In the genomic region with DNA sequence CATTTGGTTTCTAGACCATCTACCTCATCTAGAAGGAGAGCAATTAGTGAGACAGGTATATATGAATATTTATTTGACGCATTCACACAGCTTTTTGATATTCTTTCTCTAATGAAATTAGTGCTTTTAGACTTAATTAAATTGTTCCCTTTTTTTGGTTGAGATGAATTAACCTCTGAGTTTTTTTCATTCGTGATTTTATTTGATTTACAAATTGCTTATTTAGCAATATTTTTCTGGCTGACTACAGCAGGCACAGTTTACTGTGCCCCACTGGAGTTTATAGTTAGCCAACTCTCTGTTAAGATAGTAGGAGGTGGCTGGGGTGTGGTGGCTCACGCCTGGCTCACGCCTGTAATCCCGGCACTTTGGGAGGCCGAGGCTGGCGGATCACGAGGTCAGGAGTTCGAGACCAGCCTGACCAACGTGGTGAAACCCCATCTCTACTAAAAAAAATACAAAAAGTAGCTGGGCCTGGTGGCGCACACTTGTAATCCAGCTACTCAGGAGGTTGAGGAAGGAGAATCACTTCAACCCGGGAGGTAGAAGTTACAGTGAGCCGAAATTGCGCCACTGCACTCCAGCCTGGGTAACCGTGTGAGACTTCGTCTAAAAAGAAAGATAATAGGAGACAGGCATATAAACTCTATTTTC, we compare ENCODE assay signal across 13 cellular contexts.
"Had no signal": no experiment of that assay in that cellular context is flagged by ENCODE, and none has a peak within 500 bp of the region (broad histone marks: within the 10 kb centered on the region; RNA-seq: fewer than 3 reads in every experiment).

No MANE protein-coding gene starts in this region.

- FAIRE-seq: colon, keratinocyte had no signal

- H3K9me3 ChIP-seq: adrenal gland, esophagus muscularis mucosa, tibial nerve had no signal

- H3K4me3 Mint-ChIP-seq: naive thymus-derived CD8-positive, alpha-beta T cell; stimulated activated memory B cell treated with anti-CD40 and anti-IgM and Interleukin-4, amounts not matched to agents 10 μg/mL and 1 μg/mL and 100 μg/mL, for 72 hours had no signal

- ATAC-seq: left lobe of liver; naive thymus-derived CD8-positive, alpha-beta T cell; stimulated activated memory B cell treated with anti-CD40 and anti-IgM and Interleukin-4, amounts not matched to agents 10 μg/mL and 1 μg/mL and 100 μg/mL, for 72 hours had no signal

- H3K27me3 ChIP-seq: adrenal gland, esophagus muscularis mucosa, hepatocyte, tibial nerve had no signal

- H3K4me3 ChIP-seq: adrenal gland, esophagus muscularis mucosa, hepatocyte, tibial nerve had no signal

- H3K27ac ChIP-seq: esophagus muscularis mucosa, hepatocyte, tibial nerve had no signal

- H3K4me2 ChIP-seq: hepatocyte had no signal

- H2AFZ ChIP-seq: hepatocyte had no signal

- H3K27me3 Mint-ChIP-seq: naive thymus-derived CD8-positive, alpha-beta T cell; stimulated activated memory B cell treated with anti-CD40 and anti-IgM and Interleukin-4, amounts not matched to agents 10 μg/mL and 1 μg/mL and 100 μg/mL, for 72 hours had no signal

- H3K9me3 Mint-ChIP-seq: naive thymus-derived CD8-positive, alpha-beta T cell; stimulated activated memory B cell treated with anti-CD40 and anti-IgM and Interleukin-4, amounts not matched to agents 10 μg/mL and 1 μg/mL and 100 μg/mL, for 72 hours had no signal

- DNase-seq: activated gamma-delta T cell; adrenal gland; naive thymus-derived CD8-positive, alpha-beta T cell; SIG-M5; stimulated activated CD4-positive, alpha-beta T cell treated with anti-CD3 and anti-CD28 coated beads, Interleukin-2, amount 100 ng/mL, for 48 hours; substantia nigra had no signal

- H3K27ac Mint-ChIP-seq: stimulated activated memory B cell treated with anti-CD40 and anti-IgM and Interleukin-4, amounts not matched to agents 10 μg/mL and 1 μg/mL and 100 μg/mL, for 72 hours had no signal
